17 cellular contexts compared by ENCODE assay signal in the genomic region with DNA sequence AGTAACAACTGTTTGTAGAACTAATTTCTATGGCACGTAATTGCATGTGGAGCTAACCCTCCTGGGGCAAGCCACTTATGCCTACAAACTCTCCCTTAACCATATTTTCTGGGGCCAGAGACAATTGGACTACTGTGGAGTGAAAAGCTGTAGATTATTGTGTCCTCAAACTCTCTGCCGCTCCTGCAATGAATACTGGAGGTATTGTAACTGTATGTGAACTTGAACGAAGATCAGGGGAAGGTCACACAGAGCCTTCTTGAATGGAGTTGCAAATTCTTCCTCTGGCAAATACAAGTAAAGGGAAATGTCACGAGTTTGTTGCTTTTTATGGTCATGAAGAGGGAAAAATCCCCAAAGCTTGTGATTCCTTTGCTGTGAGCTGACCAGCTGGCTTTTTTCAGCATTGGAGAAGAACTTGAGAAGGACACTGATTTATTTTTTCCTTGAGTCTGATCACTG. TPM values are rescaled to one million over a fixed set of nuclear protein-coding genes. Genes with fewer than 3 reads are reported as not detected.
DNase-seq lines count a peak whose midpoint lies in the region; ATAC-seq and TF ChIP-seq lines count a peak whose summit lies in the region.
"Had no signal": no experiment of that assay in that cellular context is flagged by ENCODE, and none has a peak within 500 bp of the region (broad histone marks: within the 10 kb centered on the region; RNA-seq: fewer than 3 reads in every experiment).

No MANE protein-coding gene starts in this region.

- H2AFZ ChIP-seq in GM23338, result no peak overlapping the region
- H2AFZ ChIP-seq in mammary epithelial cell (ENCODE audit: low read depth, low read length), result no peak overlapping the region

- H4K20me1 ChIP-seq in GM23338 (replicated peaks; ENCODE audit: insufficient read depth) (peaks cover 17% of the 10 kb centered on the region), mammary epithelial cell (ENCODE audit: insufficient read depth, low read length) (no peaks in the 10 kb centered on the region)

- H3K4me3 ChIP-seq in GM23338 (no peak overlapping the region), astrocyte of the spinal cord (ENCODE audit: low read depth, low read length) (no peak overlapping the region), left ventricle myocardium inferior (no peak overlapping the region), skeletal muscle tissue (ENCODE audit: low read length in 3 of 3) (no peak overlapping the region), mammary epithelial cell (replicated peaks in 1 of 3; ENCODE audit: insufficient read depth in 1 of 3, low read depth in 2 of 3, low read length in 3 of 3) (no peak overlapping the region)
- H3K4me3 ChIP-seq: lower lobe of right lung had no signal

- H3K4me2 ChIP-seq in GM23338 (no peak overlapping the region), mammary epithelial cell (ENCODE audit: insufficient read depth, low read depth, low read length) (no peak overlapping the region)

- H3K9me3 ChIP-seq in left ventricle myocardium inferior (replicated peaks), result no peaks in the 10 kb centered on the region
- no peaks in the 10 kb centered on the region for H3K9me3 ChIP-seq in skeletal muscle tissue (ENCODE audit: control insufficient read depth in 3 of 3, low read length in 3 of 3)
- no peaks in the 10 kb centered on the region for H3K9me3 ChIP-seq in mammary epithelial cell (replicated peaks; ENCODE audit: insufficient read depth, low read length)
- H3K9me3 ChIP-seq: lower lobe of right lung had no signal

- no peak overlapping the region for H3K9ac ChIP-seq in skeletal muscle tissue (ENCODE audit: low read depth in 1 of 3, low read length in 3 of 3)
- H3K9ac ChIP-seq in mammary epithelial cell (ENCODE audit: insufficient read depth, low read length), result no peak overlapping the region

- H3K27ac ChIP-seq in GM23338 (ENCODE audit: low read depth) (peak overlapping the region; percentile 60; the same call in 1 of the 2 replicates), left ventricle myocardium inferior (replicated peaks) (peak overlapping the region; percentile 60), skeletal muscle tissue (ENCODE audit: low read depth, low read length) (peak overlapping the region; percentile 10), mammary epithelial cell (ENCODE audit: insufficient read depth, low read depth, low read length) (no peak overlapping the region)
- H3K27ac ChIP-seq: lower lobe of right lung, WERI-Rb-1 had no signal

- no peaks in the 10 kb centered on the region for H3K9me2 ChIP-seq in GM23338 (ENCODE audit: insufficient read depth)

- H3K4me1 Mint-ChIP-seq in GM23338 (peaks cover 30% of the 10 kb centered on the region), glutamatergic neuron (ENCODE audit: low read depth, unreplicated experiment) (peaks cover 15% of the 10 kb centered on the region)
- H3K4me1 Mint-ChIP-seq: B cell had no signal

- H3K4me3 Mint-ChIP-seq in GM23338, result no peak overlapping the region
- H3K4me3 Mint-ChIP-seq in glutamatergic neuron (ENCODE audit: unreplicated experiment), result no peak overlapping the region
- H3K4me3 Mint-ChIP-seq: B cell had no signal

- H3K79me2 ChIP-seq in GM23338 (replicated peaks; ENCODE audit: insufficient read depth) (peaks cover 65% of the 10 kb centered on the region), mammary epithelial cell (ENCODE audit: insufficient read depth, low read length) (no peaks in the 10 kb centered on the region)

- in situ Hi-C loops in astrocyte of the spinal cord (cut with HindIII; ENCODE audit: low sequenced_read_pairs) (no loop called here), mammary epithelial cell (cut with MboI; ENCODE audit: low sequenced_read_pairs in 2 of 2) (no loop called here)

- H3K27me3 Mint-ChIP-seq in GM23338 (ENCODE audit: insufficient read depth, low read depth, poor library complexity) (peaks cover 2% of the 10 kb centered on the region), glutamatergic neuron (ENCODE audit: unreplicated experiment) (no peaks in the 10 kb centered on the region)

- ATAC-seq in GM23338, result no peak
- ATAC-seq in GM21526 (IDR thresholded peaks at IDR 0.05; ENCODE audit: low FRiP score, unreplicated experiment), result no peak
- ATAC-seq: lower lobe of right lung; stimulated activated naive CD8-positive, alpha-beta T cell treated with anti-CD3 and anti-CD28 coated beads, Interleukin-15, Interleukin-2, amounts not matched to agents 100 U/mL and 50 U/mL, for 24 hours had no signal

- H3K27me3 ChIP-seq in GM23338 (ENCODE audit: insufficient read depth) (no peaks in the 10 kb centered on the region), left ventricle myocardium inferior (ENCODE audit: low read depth) (no peaks in the 10 kb centered on the region), skeletal muscle tissue (ENCODE audit: control insufficient read depth in 3 of 3, insufficient read depth in 3 of 3, low read length in 3 of 3) (no peaks in the 10 kb centered on the region), mammary epithelial cell (ENCODE audit: insufficient read depth, low read length) (no peaks in the 10 kb centered on the region)

- DNase-seq in GM23338 (ENCODE audit: low spot score) (no peak), astrocyte of the spinal cord (ENCODE audit: low read depth, low spot score) (peak; percentile 35), left ventricle myocardium inferior (no peak), mammary epithelial cell (no peak), RKO (ENCODE audit: low spot score) (no peak), glutamatergic neuron (no peak)
- DNase-seq: caudate nucleus; Kasumi-1; lower lobe of right lung; NCI-H1417 treated with DMSO at 0.1 percent for 48 hours; NCI-H446 treated with DMSO at 0.1 percent for 48 hours; stimulated activated naive CD8-positive, alpha-beta T cell treated with anti-CD3 and anti-CD28 coated beads, Interleukin-15, Interleukin-2, amounts not matched to agents 100 U/mL and 50 U/mL, for 24 hours; SW 1271; WERI-Rb-1 had no signal

- H3K27ac Mint-ChIP-seq in GM23338, result peak overlapping the region; percentile 10; the same call in 1 of the 2 replicates
- H3K27ac Mint-ChIP-seq in glutamatergic neuron (ENCODE audit: unreplicated experiment), result no peak overlapping the region
- H3K27ac Mint-ChIP-seq: B cell had no signal

- H3K36me3 Mint-ChIP-seq in GM23338 (ENCODE audit: low read depth), result no peaks in the 10 kb centered on the region
- H3K36me3 Mint-ChIP-seq in glutamatergic neuron (ENCODE audit: unreplicated experiment), result no peaks in the 10 kb centered on the region

- WGBS in mammary epithelial cell (ENCODE audit: low coverage, missing lambda C conversion rate), result 62% methylated on average over 4 of the region's 4 CpGs

- dilution Hi-C loops in mammary epithelial cell (cut with HindIII; ENCODE audit: low sequenced_read_pairs), result no loop called here

- H3K4me1 ChIP-seq in GM23338 (ENCODE audit: insufficient read depth) (peaks cover 29% of the 10 kb centered on the region), left ventricle myocardium inferior (peaks cover 22% of the 10 kb centered on the region), skeletal muscle tissue (ENCODE audit: control insufficient read depth in 3 of 3, insufficient read depth in 3 of 3, low read length in 3 of 3) (no peaks in the 10 kb centered on the region), mammary epithelial cell (ENCODE audit: insufficient read depth, low read length) (no peaks in the 10 kb centered on the region)

- TF ChIP-seq CTCF in GM23338 (conservative IDR thresholded peaks at IDR 0.05; ENCODE audit: low read depth in 2 of 2) (no peak), astrocyte of the spinal cord (IDR thresholded peaks at IDR 0.05; ENCODE audit: low read depth, low read length) (no peak), left ventricle myocardium inferior (IDR thresholded peaks at IDR 0.05; ENCODE audit: borderline replicate concordance) (no peak), mammary epithelial cell (conservative IDR thresholded peaks at IDR 0.05 in 1 of 2, IDR thresholded peaks at IDR 0.05 in 1 of 2; ENCODE audit: extremely low read depth in 1 of 2, insufficient read depth in 1 of 2, low read depth in 1 of 2, low read length in 2 of 2) (no peak), glutamatergic neuron (IDR thresholded peaks at IDR 0.05; ENCODE audit: partially characterized antibody, unreplicated experiment) (no peak)

- intact Hi-C loops in left ventricle myocardium inferior (cut with micrococcal nuclease) (no loop called here), mammary epithelial cell (cut with micrococcal nuclease) (no loop called here)

- no TSS peak for BruUV-seq in mammary epithelial cell (replicated peaks; lab: Mats Ljungman, UMichigan)

- no peaks in the 10 kb centered on the region for H3K9me3 Mint-ChIP-seq in GM23338
- H3K9me3 Mint-ChIP-seq in glutamatergic neuron (ENCODE audit: unreplicated experiment), result peaks cover 2% of the 10 kb centered on the region

- H3K36me3 ChIP-seq in GM23338 (ENCODE audit: insufficient read depth), result no peaks in the 10 kb centered on the region
- H3K36me3 ChIP-seq in left ventricle myocardium inferior, result no peaks in the 10 kb centered on the region
- H3K36me3 ChIP-seq in skeletal muscle tissue (ENCODE audit: control insufficient read depth in 3 of 3, insufficient read depth in 3 of 3, low read length in 3 of 3), result no peaks in the 10 kb centered on the region
- H3K36me3 ChIP-seq in mammary epithelial cell (ENCODE audit: insufficient read depth, low read length), result no peaks in the 10 kb centered on the region
- H3K36me3 ChIP-seq: lower lobe of right lung, WERI-Rb-1 had no signal

- no peaks in the 10 kb centered on the region for H3F3A ChIP-seq in GM23338 (replicated peaks; ENCODE audit: low read depth)

- CTCF ChIA-PET in mammary epithelial cell (lab: Charles Lee; ENCODE audit: low non-redundant PET), result no interaction called here

TF ChIP-seq in GM23338, 12 proteins besides CTCF, POLR2A, EP300 and RAD21:
- TF ChIP-seq, protein P1, sequence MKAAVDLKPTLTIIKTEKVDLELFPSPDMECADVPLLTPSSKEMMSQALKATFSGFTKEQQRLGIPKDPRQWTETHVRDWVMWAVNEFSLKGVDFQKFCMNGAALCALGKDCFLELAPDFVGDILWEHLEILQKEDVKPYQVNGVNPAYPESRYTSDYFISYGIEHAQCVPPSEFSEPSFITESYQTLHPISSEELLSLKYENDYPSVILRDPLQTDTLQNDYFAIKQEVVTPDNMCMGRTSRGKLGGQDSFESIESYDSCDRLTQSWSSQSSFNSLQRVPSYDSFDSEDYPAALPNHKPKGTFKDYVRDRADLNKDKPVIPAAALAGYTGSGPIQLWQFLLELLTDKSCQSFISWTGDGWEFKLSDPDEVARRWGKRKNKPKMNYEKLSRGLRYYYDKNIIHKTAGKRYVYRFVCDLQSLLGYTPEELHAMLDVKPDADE (IDR thresholded peaks at IDR 0.05), result no peak
- TF ChIP-seq POLR2AphosphoS5 (IDR thresholded peaks at IDR 0.05; ENCODE audit: low read depth), result no peak
- no peak for TF ChIP-seq ZNF114 (CRISPR knock-in tag; IDR thresholded peaks at IDR 0.05)

RNA-seq across cellular contexts. Expression of a gene that starts 18.2 kb away (rescaled TPM):
- 80.2 and 90.1 TPM in 2 replicates for total RNA-seq in GM23338 (2014; rRNA removed; shearing (Covaris generic))
- polyA plus RNA-seq in GM23338 (2016; fragmentation: Nextera tagmentation; extraction: Ambion mirVana) (120 and 137 TPM in 2 replicates), mammary epithelial cell (13.9 TPM)
- total RNA-seq in left ventricle myocardium inferior (13.1 TPM), skeletal muscle tissue (99.7 TPM), mammary epithelial cell (10 to 100 TPM; 38.0 to 59.8 TPM), glutamatergic neuron (ENCODE audit: unreplicated experiment) (240 TPM)
- 37.7 TPM for polyA minus RNA-seq in mammary epithelial cell
